Comparison of ENCODE assay signal across 8 cellular contexts in the genomic region with DNA sequence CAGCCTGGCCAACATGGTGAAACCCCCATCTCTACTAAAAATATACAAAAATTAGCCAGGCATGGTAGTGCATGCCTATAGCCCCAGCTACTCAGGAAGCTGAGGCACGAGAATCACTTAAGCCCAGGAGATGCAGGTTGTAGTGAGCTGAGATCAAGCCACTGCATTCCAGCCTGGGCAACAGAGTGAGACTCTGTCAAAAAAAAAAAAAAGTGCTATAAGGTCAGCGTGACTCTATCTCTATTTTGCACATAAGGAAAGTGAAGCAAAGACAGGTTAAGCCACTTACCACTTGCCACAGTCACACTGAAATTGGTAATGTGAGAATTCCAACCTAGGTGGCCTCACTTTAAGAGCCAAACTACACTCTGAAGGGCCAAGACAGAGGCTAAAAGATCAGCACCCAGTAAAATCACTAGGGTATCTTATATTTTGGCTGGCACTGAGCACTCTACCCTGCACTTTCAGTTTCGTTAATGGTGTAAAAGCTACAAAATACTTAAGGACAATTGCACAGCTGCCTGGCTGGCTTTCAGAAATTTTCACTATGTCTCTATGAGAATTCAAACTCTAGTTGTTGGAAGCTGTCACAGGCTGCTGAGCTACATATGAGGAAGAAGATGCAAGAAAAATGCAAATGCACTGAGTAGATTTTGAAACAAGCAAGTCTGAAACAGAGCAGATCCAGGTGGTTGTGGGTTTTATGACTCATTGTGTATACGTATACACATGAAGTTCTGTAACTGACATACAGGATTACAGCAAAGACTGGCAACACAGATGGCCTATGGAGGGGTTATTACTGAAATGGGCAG. TPM values are rescaled to one million over a fixed set of nuclear protein-coding genes. Genes with fewer than 3 reads are reported as not detected.
DNase-seq lines count a peak whose midpoint lies in the region; ATAC-seq and TF ChIP-seq lines count a peak whose summit lies in the region.

No MANE protein-coding gene starts in this region.

- intact Hi-C loops in CD8-positive, alpha-beta T cell (cut with DNase I, micrococcal nuclease) = loop anchor here (1.0 to 5.0 kb wide), 4 partner anchors 15 to 81 kb away; a partner anchor contains a TSS

- H3K9me3 Mint-ChIP-seq in CD8-positive, alpha-beta T cell = no peaks in the 10 kb centered on the region

- H3K27ac Mint-ChIP-seq in CD8-positive, alpha-beta T cell = peak overlapping the region; percentile 66

- POLR2A ChIA-PET in CD8-positive, alpha-beta T cell (lab: Charles Lee) = interaction anchor here (0.7 to 1.4 kb wide), 4 partner anchors 32 to 77 kb away, joined by 3 to 9 read pairs (median 4); a partner anchor contains a TSS
- POLR2A ChIA-PET in RWPE1 (lab: Yijun Ruan, JAX; ENCODE audit: low non-redundant PET) = no interaction called here

- ATAC-seq in CD8-positive, alpha-beta T cell = peak; percentile 77
- peak; percentile 94 for ATAC-seq in GM19025 (IDR thresholded peaks at IDR 0.05; ENCODE audit: low read depth, unreplicated experiment)
- ATAC-seq in HG03108 (IDR thresholded peaks at IDR 0.05; ENCODE audit: unreplicated experiment) = peak; percentile 94

- CTCF ChIA-PET in CD8-positive, alpha-beta T cell (lab: Charles Lee) = interaction anchor here (0.6 to 1.5 kb wide), 2 partner anchors 21 to 47 kb away, joined by 3 to 6 read pairs; no protein-coding TSS in a partner anchor
- CTCF ChIA-PET in RWPE1 (lab: Yijun Ruan, JAX) = no interaction called here

- H3K36me3 Mint-ChIP-seq in CD8-positive, alpha-beta T cell = peaks cover 8% of the 10 kb centered on the region

- peak overlapping the region; percentile 48 for H3K27ac ChIP-seq in CD8-positive, alpha-beta T cell (ENCODE audit: low read depth, low read length)
- H3K27ac ChIP-seq in RWPE1 = peak overlapping the region; percentile 39; the same call in 1 of the 2 replicates

- H3K27me3 Mint-ChIP-seq in CD8-positive, alpha-beta T cell (ENCODE audit: low read depth) = no peaks in the 10 kb centered on the region

- TF ChIP-seq CTCF in CD8-positive, alpha-beta T cell (IDR thresholded peaks at IDR 0.05) = no peak
- no peak for TF ChIP-seq CTCF in RWPE1 (conservative IDR thresholded peaks at IDR 0.05; ENCODE audit: low read depth)

- peak in 3 of 7 experiments; percentile 24 to 50 (median 34) for DNase-seq in CD8-positive, alpha-beta T cell
- peak; percentile 59 for DNase-seq in RWPE1 (ENCODE audit: low spot score)
- peak; percentile 15 to 23 for DNase-seq in dermis microvascular lymphatic vessel endothelial cell (ENCODE audit: low read depth in 2 of 2)
- DNase-seq in renal cortical epithelial cell (ENCODE audit: low read depth) = peak; percentile 93
- DNase-seq in COLO829 (ENCODE audit: low spot score) = no peak
- DNase-seq in NCI-H446 (lab: John Stamatoyannopoulos, UW) = no peak

- no peaks in the 10 kb centered on the region for H3K27me3 ChIP-seq in CD8-positive, alpha-beta T cell (ENCODE audit: insufficient read depth, low read length)

- peaks cover 41% of the 10 kb centered on the region for H3K4me1 Mint-ChIP-seq in CD8-positive, alpha-beta T cell (ENCODE audit: low read depth)

- H3K4me3 ChIP-seq in CD8-positive, alpha-beta T cell (ENCODE audit: low read depth, low read length) = peak overlapping the region; percentile 24

- H3K4me3 Mint-ChIP-seq in CD8-positive, alpha-beta T cell = peak overlapping the region; percentile 69

- peaks cover 24% of the 10 kb centered on the region for H3K4me1 ChIP-seq in CD8-positive, alpha-beta T cell (ENCODE audit: insufficient read depth, low read length)

- H3K9me3 ChIP-seq in CD8-positive, alpha-beta T cell (ENCODE audit: low read length) = no peaks in the 10 kb centered on the region

- H3K36me3 ChIP-seq in CD8-positive, alpha-beta T cell (ENCODE audit: insufficient read depth, low read length) = no peaks in the 10 kb centered on the region

RNA-seq across cellular contexts. Expression of a gene that starts 32.7 kb away (rescaled TPM):
- 10 to 100 TPM; 34.9 to 36.4 TPM for total RNA-seq in CD8-positive, alpha-beta T cell
- total RNA-seq in dermis microvascular lymphatic vessel endothelial cell (5.9 and 8.2 TPM in 2 replicates), renal cortical epithelial cell (12.7 and 31.1 TPM in 2 replicates)

Comparison
In these comparisons a context has a peak if more than half of its experiments do, and no peak if none do; other contexts are left out.
1. DNase-seq: peak in RWPE1 (single experiment), dermis microvascular lymphatic vessel endothelial cell (2 of 2) and renal cortical epithelial cell (single experiment); none in COLO829 (single experiment) and NCI-H446 (0 of 2).
2. Peak in every context shown above with its lines, with median percentiles within 50 percentile points of each other: ATAC-seq.